ENCODE assay signal across 27 cellular contexts in genomic region chr12:115680967-115681366, GRCh38.
"Had no signal": no experiment of that assay in that cellular context is flagged by ENCODE, and none has a peak within 500 bp of the region (broad histone marks: within the 10 kb centered on the region; RNA-seq: fewer than 3 reads in every experiment).

No MANE protein-coding gene starts in this region.

- H3K9me3 ChIP-seq: suprapubic skin, testis, thoracic aorta, thyroid gland, tibial artery, transverse colon, upper lobe of right lung, uterus, vagina had no signal

- ATAC-seq: stimulated activated effector memory CD8-positive, alpha-beta T cell treated with anti-CD3 and anti-CD28 coated beads, Interleukin-12 subunit alpha, Interleukin-12 subunit beta, amount 100 ng/mL, for 72 hours; stimulated activated memory B cell treated with anti-CD40 and anti-IgM and Interleukin-4, amounts not matched to agents 10 μg/mL and 1 μg/mL and 100 μg/mL, for 72 hours; stimulated activated naive B cell treated with anti-CD40 and anti-IgM and Interleukin-4, amounts not matched to agents 10 μg/mL and 1 μg/mL and 100 μg/mL, for 72 hours; stimulated activated naive CD8-positive, alpha-beta T cell treated with anti-CD3 and anti-CD28 coated beads, Interleukin-15, amount 100 ng/mL, for 72 hours; stimulated activated naive CD8-positive, alpha-beta T cell treated with anti-CD3 and anti-CD28 coated beads, Interleukin-15, Interleukin-2, amounts not matched to agents 100 U/mL and 50 U/mL, for 24 hours; upper lobe of right lung had no signal

- H3K27ac ChIP-seq: stomach, suprapubic skin, testis, thoracic aorta, thyroid gland, tibial artery, tibial nerve, transverse colon, upper lobe of left lung, upper lobe of right lung, uterus, vagina had no signal

- H3K36me3 ChIP-seq: stomach, suprapubic skin, thoracic aorta, thyroid gland, tibial artery, tibial nerve, transverse colon, upper lobe of left lung, upper lobe of right lung, uterus, vagina had no signal

- H3K27me3 ChIP-seq: stomach, suprapubic skin, testis, thyroid gland, tibial artery, tibial nerve, transverse colon, upper lobe of left lung, upper lobe of right lung, uterus, vagina had no signal

- DNase-seq: stimulated activated CD4-positive, alpha-beta T cell treated with anti-CD3 and anti-CD28 coated beads, Interleukin-2, amount 100 ng/mL, for 48 hours; stimulated activated CD4-positive, alpha-beta T cell treated with anti-CD3 and anti-CD28 coated beads, Interleukin-4, amount 100 ng/mL, for 1 hour; stimulated activated CD4-positive, alpha-beta T cell treated with anti-CD3 and anti-CD28 coated beads, Interleukin-4, amount 100 ng/mL, for 24 hours; stimulated activated CD4-positive, alpha-beta T cell treated with anti-CD3 and anti-CD28 coated beads, Interleukin-4, amount 100 ng/mL, for 4 hours; stimulated activated CD8-positive, alpha-beta memory T cell treated with anti-CD3 and anti-CD28 coated beads, Interleukin-4, amount 100 ng/mL, for 48 hours; stimulated activated naive B cell treated with anti-CD40 and anti-IgM and Interleukin-4, amounts not matched to agents 10 μg/mL and 1 μg/mL and 100 μg/mL, for 72 hours; stimulated activated naive CD4-positive, alpha-beta T cell; stimulated activated naive CD4-positive, alpha-beta T cell treated with Interleukin-2 at 50 U/mL for 16 hours; stimulated activated naive CD8-positive, alpha-beta T cell treated with anti-CD3 and anti-CD28 coated beads, Interleukin-15, amount 100 ng/mL, for 72 hours; stimulated activated naive CD8-positive, alpha-beta T cell treated with anti-CD3 and anti-CD28 coated beads, Interleukin-15, Interleukin-2, amounts not matched to agents 100 U/mL and 50 U/mL, for 24 hours; stomach; substantia nigra; testis; thyroid gland; tibial artery; transverse colon; trophoblast cell; upper lobe of left lung; upper lobe of right lung; uterus had no signal

- FAIRE-seq: urothelium cell line had no signal

- H3K4me3 ChIP-seq: stomach, suprapubic skin, testis, thoracic aorta, thyroid gland, tibial artery, tibial nerve, transverse colon, upper lobe of left lung, upper lobe of right lung, uterus, vagina had no signal

- H3K4me1 ChIP-seq: stomach, suprapubic skin, testis, tibial nerve, transverse colon, upper lobe of right lung, uterus, vagina had no signal
